In genomic region chrX:109539007-109539406, GRCh38 we compare ENCODE assay signal across 3 cellular contexts. TPM values are rescaled to one million over a fixed set of nuclear protein-coding genes. Genes with fewer than 3 reads are reported as not detected.
"Had no signal": no experiment of that assay in that cellular context is flagged by ENCODE, and none has a peak within 500 bp of the region (broad histone marks: within the 10 kb centered on the region; RNA-seq: fewer than 3 reads in every experiment).

No MANE protein-coding gene starts in this region.

RNA-seq across cellular contexts. Expression of gene GUCY2F, which starts 57.1 kb away (rescaled TPM):
- total RNA-seq: M059J, MCF 10A, NCI-H460 had no signal
